Comparison of ENCODE assay signal across 24 cellular contexts in genomic region chr12:2344892-2345291, GRCh38.
DNase-seq lines count a peak whose midpoint lies in the region; ATAC-seq and TF ChIP-seq lines count a peak whose summit lies in the region.
"Had no signal": no experiment of that assay in that cellular context is flagged by ENCODE, and none has a peak within 500 bp of the region (broad histone marks: within the 10 kb centered on the region; RNA-seq: fewer than 3 reads in every experiment).

No MANE protein-coding gene starts in this region.

- H4K20me1 ChIP-seq in IMR-90 (ENCODE audit: insufficient read depth, low read length) = no peaks in the 10 kb centered on the region

- POLR2A ChIA-PET in IMR-90 (lab: Charles Lee; ENCODE audit: unreplicated experiment) = no interaction called here
- POLR2A ChIA-PET in CD4-positive, alpha-beta T cell (lab: Charles Lee) = no interaction called here

- H3K36me3 Mint-ChIP-seq in CD4-positive, alpha-beta T cell (ENCODE audit: low read depth) = no peaks in the 10 kb centered on the region
- H3K36me3 Mint-ChIP-seq: neural progenitor cell had no signal

- TF ChIP-seq CTCF in IMR-90 (conservative IDR thresholded peaks at IDR 0.05; ENCODE audit: low read depth, low read length) (no peak), astrocyte of the cerebellum (IDR thresholded peaks at IDR 0.05; ENCODE audit: low read depth, low read length, missing control alignments) (no peak)
- TF ChIP-seq CTCF in CD4-positive, alpha-beta T cell (IDR thresholded peaks at IDR 0.05) = no peak

- H3K14ac ChIP-seq in IMR-90 (replicated peaks; ENCODE audit: low read depth, low read length) = no peak overlapping the region; the same call in 1 of the 2 replicates

- no peak overlapping the region for H4K8ac ChIP-seq in IMR-90 (ENCODE audit: low read depth in 2 of 2, low read length in 2 of 2)

- H3K18ac ChIP-seq in IMR-90 (ENCODE audit: low read depth, low read length) = no peak overlapping the region

- H3K27ac ChIP-seq in IMR-90 (ENCODE audit: insufficient read depth, low read length) = no peak overlapping the region
- H3K27ac ChIP-seq in CD4-positive, alpha-beta T cell (ENCODE audit: low read depth, low read length) = no peak overlapping the region
- H3K27ac ChIP-seq in SJCRH30 = no peak overlapping the region
- H3K27ac ChIP-seq: neural progenitor cell had no signal

- H3K36me3 ChIP-seq in IMR-90 (ENCODE audit: control insufficient read depth, insufficient read depth, low read length) (no peaks in the 10 kb centered on the region), SJCRH30 (no peaks in the 10 kb centered on the region)
- H3K36me3 ChIP-seq: neural progenitor cell, spleen had no signal

- H2AK9ac ChIP-seq in IMR-90 (replicated peaks; ENCODE audit: low read depth, low read length, poor library complexity) = no peak overlapping the region

- no peak overlapping the region for H4K5ac ChIP-seq in IMR-90 (ENCODE audit: low read depth, low read length)

- peak overlapping the region; percentile 23 for H2BK20ac ChIP-seq in IMR-90 (ENCODE audit: low read depth, low read length)

- in situ Hi-C loops in IMR-90 (cut with MboI; ENCODE audit: low sequenced_read_pairs) = no loop called here
- in situ Hi-C loops in astrocyte of the cerebellum (cut with HindIII; ENCODE audit: low sequenced_read_pairs) = no loop called here

- peaks cover 0 to 36% of the 10 kb centered on the region in 2 experiments for H3K79me1 ChIP-seq in IMR-90 (ENCODE audit: low read depth in 1 of 2, low read length in 2 of 2)

- H2AFZ ChIP-seq in IMR-90 (replicated peaks; ENCODE audit: low read length, poor library complexity) = no peak overlapping the region
- H2AFZ ChIP-seq: neural progenitor cell had no signal

- H3K9ac ChIP-seq in IMR-90 (ENCODE audit: low read depth, low read length) = no peak overlapping the region
- H3K9ac ChIP-seq: neural progenitor cell had no signal

- no peak for TF ChIP-seq RAD21 in IMR-90 (IDR thresholded peaks at IDR 0.05; ENCODE audit: low read length)

- CTCF ChIA-PET in IMR-90 (lab: Yijun Ruan, JAX) = no interaction called here
- CTCF ChIA-PET in CD4-positive, alpha-beta T cell (lab: Charles Lee) = no interaction called here

- H2BK5ac ChIP-seq in IMR-90 (ENCODE audit: low read depth, low read length, poor library complexity, severe bottlenecking) = no peak overlapping the region

- no peaks in the 10 kb centered on the region for H3K27me3 ChIP-seq in IMR-90 (ENCODE audit: control insufficient read depth, insufficient read depth, low read length)
- no peaks in the 10 kb centered on the region for H3K27me3 ChIP-seq in CD4-positive, alpha-beta T cell (ENCODE audit: control insufficient read depth, insufficient read depth, low read length)
- peaks cover 39% of the 10 kb centered on the region; the same call in 1 of the 2 replicates for H3K27me3 ChIP-seq in SJCRH30
- H3K27me3 ChIP-seq: neural progenitor cell had no signal

- H3K4ac ChIP-seq in IMR-90 (ENCODE audit: low read depth, low read length) = peak overlapping the region; percentile 37

- H3K23ac ChIP-seq in IMR-90 (ENCODE audit: low read depth, low read length) = no peak overlapping the region

- H3K4me3 ChIP-seq in IMR-90 (ENCODE audit: insufficient read depth, low read depth, low read length) = no peak overlapping the region
- no peak overlapping the region for H3K4me3 ChIP-seq in astrocyte of the cerebellum (ENCODE audit: low read depth, low read length)
- no peak overlapping the region for H3K4me3 ChIP-seq in SJCRH30
- H3K4me3 ChIP-seq: neural progenitor cell, spleen had no signal

- BruUV-seq in IMR-90 (replicated peaks; lab: Mats Ljungman, UMichigan) = no TSS peak

- 83% methylated on average over 3 of the region's 5 CpGs; no CpG with 5 or more reads in 1 of the 2 experiments for WGBS in IMR-90 (ENCODE audit: extremely low coverage in 2 of 2, insufficient read length in 1 of 2), 2 experiments

- H4K91ac ChIP-seq in IMR-90 (ENCODE audit: insufficient read depth, low read depth, low read length) = no peak overlapping the region; the same call in 1 of the 2 replicates

- H3K56ac ChIP-seq in IMR-90 (ENCODE audit: extremely low read depth, insufficient read depth, low read length) = no peak overlapping the region

- H3K4me2 ChIP-seq in IMR-90 (ENCODE audit: low read depth, low read length) = no peak overlapping the region
- H3K4me2 ChIP-seq: neural progenitor cell had no signal

- H3K4me3 Mint-ChIP-seq in CD4-positive, alpha-beta T cell = no peak overlapping the region
- H3K4me3 Mint-ChIP-seq: activated naive CD4-positive, alpha-beta T cell treated with anti-CD3 and anti-CD28 coated beads for 36 hours; neural progenitor cell; stimulated activated naive CD8-positive, alpha-beta T cell treated with anti-CD3 and anti-CD28 coated beads, Interleukin-15, Interleukin-2, amounts not matched to agents 100 ng/mL and 50 ng/mL, for 24 hours had no signal

- H3K9me3 ChIP-seq in IMR-90 (ENCODE audit: control insufficient read depth, insufficient read depth, low read length) = no peaks in the 10 kb centered on the region
- no peaks in the 10 kb centered on the region for H3K9me3 ChIP-seq in CD4-positive, alpha-beta T cell (ENCODE audit: control insufficient read depth, low read length)
- no peaks in the 10 kb centered on the region for H3K9me3 ChIP-seq in SJCRH30 (replicated peaks)
- H3K9me3 ChIP-seq: spleen had no signal

- ATAC-seq in IMR-90 (ENCODE audit: low read depth) = no peak
- ATAC-seq in CD4-positive, alpha-beta T cell (ENCODE audit: poor library complexity) = no peak
- ATAC-seq: HCT116, left ventricle myocardium superior had no signal

- H2AK5ac ChIP-seq in IMR-90 (ENCODE audit: low read depth, low read length) = peak overlapping the region; percentile 52; the same call in 1 of the 2 replicates

- H3K27ac Mint-ChIP-seq in CD4-positive, alpha-beta T cell = no peak overlapping the region
- H3K27ac Mint-ChIP-seq: activated naive CD4-positive, alpha-beta T cell treated with anti-CD3 and anti-CD28 coated beads for 36 hours; neural progenitor cell; stimulated activated naive CD8-positive, alpha-beta T cell treated with anti-CD3 and anti-CD28 coated beads, Interleukin-15, Interleukin-2, amounts not matched to agents 100 ng/mL and 50 ng/mL, for 24 hours had no signal

- H3K4me1 Mint-ChIP-seq in CD4-positive, alpha-beta T cell (ENCODE audit: low read depth) = no peaks in the 10 kb centered on the region

- H3K4me1 ChIP-seq in IMR-90 (ENCODE audit: control insufficient read depth, insufficient read depth, low read length) (peaks cover 40% of the 10 kb centered on the region), SJCRH30 (no peaks in the 10 kb centered on the region)
- H3K4me1 ChIP-seq: neural progenitor cell had no signal

- DNase-seq in IMR-90 = no peak
- peak; percentile 58 for DNase-seq in astrocyte of the cerebellum (ENCODE audit: low read depth)
- DNase-seq in mesenteric fat pad (ENCODE audit: low spot score) = peak; percentile 12
- peak; percentile 57 for DNase-seq in stromal cell of bone marrow (ENCODE audit: low read depth)
- no peak for DNase-seq in CD4-positive, alpha-beta T cell
- DNase-seq in HUDEP-2 (lab: John Stamatoyannopoulos, UW; ENCODE audit: unreplicated experiment in 76 of 76) = no peak
- no peak for DNase-seq in SJCRH30
- DNase-seq: activated naive CD4-positive, alpha-beta T cell treated with anti-CD3 and anti-CD28 coated beads for 36 hours; activated T-cell treated with anti-CD3 and anti-CD28 coated beads, Interleukin-2, amount 50 U/mL, for 48 hours; amygdala; DMS79; foreskin melanocyte; hippocampal formation; KG1; left ventricle myocardium superior; NCI-H187; NCI-H526 treated with DMSO at 0.1 percent for 48 hours; OCI-M1; SHP77; spleen; stimulated activated CD4-positive, alpha-beta T cell treated with anti-CD3 and anti-CD28 coated beads, Interleukin-4, amount 100 ng/mL, for 4 hours had no signal

- H3K9me3 Mint-ChIP-seq in CD4-positive, alpha-beta T cell = no peaks in the 10 kb centered on the region
- H3K9me3 Mint-ChIP-seq: activated naive CD4-positive, alpha-beta T cell treated with anti-CD3 and anti-CD28 coated beads for 36 hours; neural progenitor cell; stimulated activated naive CD8-positive, alpha-beta T cell treated with anti-CD3 and anti-CD28 coated beads, Interleukin-15, Interleukin-2, amounts not matched to agents 100 ng/mL and 50 ng/mL, for 24 hours had no signal

- no peak for TF ChIP-seq POLR2A in IMR-90 (IDR thresholded peaks at IDR 0.05; ENCODE audit: low read depth, low read length)

- H3K27me3 Mint-ChIP-seq in CD4-positive, alpha-beta T cell = peaks cover 6% of the 10 kb centered on the region
- H3K27me3 Mint-ChIP-seq: stimulated activated naive CD8-positive, alpha-beta T cell treated with anti-CD3 and anti-CD28 coated beads, Interleukin-15, Interleukin-2, amounts not matched to agents 100 ng/mL and 50 ng/mL, for 24 hours had no signal

- peak overlapping the region; percentile 68; the same call in 1 of the 3 replicates for H2BK15ac ChIP-seq in IMR-90 (ENCODE audit: low read depth, low read length)

- peaks cover 31% of the 10 kb centered on the region for H3K9me1 ChIP-seq in IMR-90 (ENCODE audit: insufficient read depth, low read length)

- dilution Hi-C loops in IMR-90 (cut with HindIII; ENCODE audit: low sequenced_read_pairs, unreplicated experiment) = no loop called here

- intact Hi-C loops in IMR-90 (cut with micrococcal nuclease) = loop anchor here (5.0 kb wide), 1 partner anchor 42 kb away; no protein-coding TSS in a partner anchor
- intact Hi-C loops in CD4-positive, alpha-beta T cell (cut with DNase I, micrococcal nuclease) = no loop called here

- peak overlapping the region; percentile 38 for H2BK120ac ChIP-seq in IMR-90 (ENCODE audit: low read depth, low read length)

TF ChIP-seq in IMR-90, 13 proteins besides CTCF, POLR2A, EP300 and RAD21:
- TF ChIP-seq MXI1 (IDR thresholded peaks at IDR 0.05; ENCODE audit: borderline replicate concordance, low read depth, low read length) (no peak), CEBPB (IDR thresholded peaks at IDR 0.05; ENCODE audit: low read depth, low read length) (no peak), MAFK (IDR thresholded peaks at IDR 0.05; ENCODE audit: low read depth, low read length) (no peak), NFE2L2 (IDR thresholded peaks at IDR 0.05; ENCODE audit: low read depth, low read length) (no peak), RFX5 (IDR thresholded peaks at IDR 0.05; ENCODE audit: low read depth, low read length) (no peak), BHLHE40 (IDR thresholded peaks at IDR 0.05; ENCODE audit: low read depth, low read length) (no peak)

Comparison
In these comparisons a context has a peak if more than half of its experiments do, and no peak if none do; other contexts are left out.
1. DNase-seq: peak in astrocyte of the cerebellum (single experiment), mesenteric fat pad (single experiment) and stromal cell of bone marrow (single experiment); none in IMR-90 (single experiment), CD4-positive, alpha-beta T cell (0 of 10), HUDEP-2 (0 of 76) and SJCRH30 (0 of 2).